ENCODE assay signal across 1 cellular context in genomic region chr1:200027264-200027823, GRCh38.
TF ChIP-seq lines count a peak whose summit lies in the region.

Gene NR5A2 (plus strand): TSS chr1:200027710. CDS start chr1:200027848, 138 bp downstream.

TF ChIP-seq in H1, 55 proteins besides CTCF, POLR2A, EP300 and RAD21 (continued from another document):
- TF ChIP-seq CHD7 (IDR thresholded peaks at IDR 0.05; ENCODE audit: insufficient replicate concordance, low read length): no peak
- TF ChIP-seq NANOG (IDR thresholded peaks at IDR 0.05; ENCODE audit: insufficient read depth, low read depth, low read length, poor library complexity, severe bottlenecking): no peak
- no peak for TF ChIP-seq SIRT6 (IDR thresholded peaks at IDR 0.05; ENCODE audit: low read length)
- TF ChIP-seq SIX5 (IDR thresholded peaks at IDR 0.05; ENCODE audit: low read depth, low read length): no peak
- no peak for TF ChIP-seq HDAC6 (IDR thresholded peaks at IDR 0.05; ENCODE audit: low read depth, low read length)
- TF ChIP-seq ATF3 (IDR thresholded peaks at IDR 0.05; ENCODE audit: insufficient read depth, low read depth, low read length): no peak
- no peak for TF ChIP-seq PHF8 (conservative IDR thresholded peaks at IDR 0.05; ENCODE audit: low read depth, low read length)
- TF ChIP-seq POLR2AphosphoS5 (IDR thresholded peaks at IDR 0.05; ENCODE audit: low read depth, low read length): no peak
- no peak for TF ChIP-seq SP1 (IDR thresholded peaks at IDR 0.05; ENCODE audit: low read depth, low read length)
- no peak for TF ChIP-seq BRCA1 (IDR thresholded peaks at IDR 0.05; ENCODE audit: low read depth, low read length)
- TF ChIP-seq ASH2L (IDR thresholded peaks at IDR 0.05; ENCODE audit: low read length): no peak
- no peak for TF ChIP-seq GTF2F1 (IDR thresholded peaks at IDR 0.05; ENCODE audit: borderline replicate concordance, low read depth, low read length)
- no peak for TF ChIP-seq POU5F1 (IDR thresholded peaks at IDR 0.05; ENCODE audit: low read depth, low read length)
- no peak for TF ChIP-seq HDAC2 (IDR thresholded peaks at IDR 0.05; ENCODE audit: borderline replicate concordance in 1 of 2, low read depth in 2 of 2, low read length in 2 of 2)
- no peak for TF ChIP-seq JUND (IDR thresholded peaks at IDR 0.05; ENCODE audit: low read length)
- TF ChIP-seq CREB1 (IDR thresholded peaks at IDR 0.05): no peak
